In genomic region chr1:246170574-246171261, GRCh38 we compare ENCODE assay signal across 22 cellular contexts.
A peak's percentile ranks its signal among the peaks of the same experiment; 100 is the strongest.
DNase-seq lines count a peak whose midpoint lies in the region; ATAC-seq, FAIRE-seq and TF ChIP-seq lines count a peak whose summit lies in the region.
"Had no signal": no experiment of that assay in that cellular context is flagged by ENCODE, and none has a peak within 500 bp of the region (broad histone marks: within the 10 kb centered on the region; RNA-seq: fewer than 3 reads in every experiment).

No MANE protein-coding gene starts in this region.

- SMC1A ChIA-PET in GM12878 (lab: Charles Lee; ENCODE audit: uncharacterized antibody, unreplicated experiment), result interaction anchor here (0.5 kb wide), 1 partner anchor 13 kb away, joined by 3 read pairs; no protein-coding TSS in a partner anchor

- H3K27ac ChIP-seq in GM12878 (ENCODE audit: control insufficient read depth, insufficient read depth), result no peak overlapping the region
- H3K27ac ChIP-seq in left lung, result no peak overlapping the region
- H3K27ac ChIP-seq: foreskin keratinocyte, neutrophil, PC-9, sigmoid colon, upper lobe of right lung had no signal

- intact Hi-C loops in GM12878 (cut with micrococcal nuclease; ENCODE audit: unreplicated experiment), result no loop called here
- intact Hi-C loops in left lung (cut with DNase I), result no loop called here

- H3K9me3 ChIP-seq in GM12878 (replicated peaks; ENCODE audit: control insufficient read depth, insufficient read depth, low read length) (no peaks in the 10 kb centered on the region; the same call in 2 of the 3 replicates), left lung (no peaks in the 10 kb centered on the region)
- H3K9me3 ChIP-seq: BE2C, neutrophil, sigmoid colon, upper lobe of right lung had no signal

- TF ChIP-seq RAD21 in GM12878 (IDR thresholded peaks at IDR 0.05; ENCODE audit: insufficient read depth, low read depth, low read length), result no peak

- no peak overlapping the region for H3K4me2 ChIP-seq in GM12878 (ENCODE audit: control insufficient read depth, insufficient read depth)
- H3K4me2 ChIP-seq: GM23338, PC-9 had no signal

- POLR2A ChIA-PET in GM12878 (lab: Charles Lee), result no interaction called here

- no peak overlapping the region for H2AFZ ChIP-seq in GM12878 (ENCODE audit: control insufficient read depth, low read depth, low read length)
- H2AFZ ChIP-seq: GM23338, PC-9 had no signal

- no peak for TF ChIP-seq EP300 in GM12878 (IDR thresholded peaks at IDR 0.05; ENCODE audit: borderline replicate concordance in 1 of 2, control insufficient read depth in 1 of 2, low read depth in 2 of 2, low read length in 2 of 2)

- H3K4me1 ChIP-seq in GM12878 (ENCODE audit: control insufficient read depth, insufficient read depth, low read length) (peaks cover 3% of the 10 kb centered on the region; the same call in 1 of the 2 replicates), left lung (no peaks in the 10 kb centered on the region)
- H3K4me1 ChIP-seq: BE2C, sigmoid colon, upper lobe of right lung had no signal

- TF ChIP-seq CTCF in GM12878 (IDR thresholded peaks at IDR 0.05 in 2 of 3, conservative IDR thresholded peaks at IDR 0.05 in 1 of 3; ENCODE audit: control insufficient read depth in 2 of 3, extremely low read depth in 1 of 3, insufficient read depth in 1 of 3, low read depth in 3 of 3, low read length in 3 of 3) (no peak), left lung (IDR thresholded peaks at IDR 0.05) (no peak)

- CTCF ChIA-PET in GM12878 (lab: Yijun Ruan, JAX), result no interaction called here

- no peak overlapping the region for H3K9ac ChIP-seq in GM12878 (ENCODE audit: control insufficient read depth, insufficient read depth, low read length)

- H4K20me1 ChIP-seq in GM12878 (ENCODE audit: control insufficient read depth, insufficient read depth), result no peaks in the 10 kb centered on the region

- H3K79me2 ChIP-seq in GM12878 (ENCODE audit: control insufficient read depth, insufficient read depth, low read length), result no peaks in the 10 kb centered on the region

- H3K27me3 ChIP-seq in GM12878 (replicated peaks in 1 of 2; ENCODE audit: control insufficient read depth in 2 of 2, insufficient read depth in 2 of 2, low read length in 1 of 2), result no peaks in the 10 kb centered on the region
- H3K27me3 ChIP-seq in left lung, result no peaks in the 10 kb centered on the region
- H3K27me3 ChIP-seq: BE2C, foreskin keratinocyte, neutrophil, sigmoid colon, upper lobe of right lung had no signal

- H3K4me3 ChIP-seq in GM12878 (no peak overlapping the region), left lung (no peak overlapping the region)
- H3K4me3 ChIP-seq: GM23338, PC-9, sigmoid colon, upper lobe of right lung had no signal

- H3K36me3 ChIP-seq in GM12878 (ENCODE audit: control insufficient read depth in 2 of 2, insufficient read depth in 2 of 2, low read length in 1 of 2) (no peaks in the 10 kb centered on the region), left lung (no peaks in the 10 kb centered on the region)
- H3K36me3 ChIP-seq: BE2C, neutrophil, sigmoid colon, upper lobe of right lung had no signal

- WGBS in GM12878 (ENCODE audit: insufficient coverage, insufficient replicate concordance, low lambda C conversion rate, missing lambda C conversion rate), result 86% methylated on average over 8 of the region's 8 CpGs

- RAD21 ChIA-PET in GM12878 (lab: Charles Lee; ENCODE audit: unreplicated experiment), result no interaction called here

- DNase-seq in GM12878 (ENCODE audit: low read depth, low spot score), result no peak
- DNase-seq in occipital lobe (lab: John Stamatoyannopoulos, UW), result no peak
- DNase-seq in left lung, result no peak
- no peak for DNase-seq in ACHN
- DNase-seq: activated B cell treated with CpG ODN at 0.5 μM for 24 hours; BE2C; central memory CD4-positive, alpha-beta T cell; DND-41; endodermal cell; foreskin keratinocyte; immature natural killer cell; mesendoderm; NCI-H1436; PC-9; sigmoid colon; stimulated activated CD4-positive, alpha-beta T cell treated with anti-CD3 and anti-CD28 coated beads, Interleukin-4, amount 100 ng/mL, for 24 hours; upper lobe of right lung had no signal

- no peak for FAIRE-seq in GM12878 (lab: Jason Lieb, UNC)

- ATAC-seq in GM18867 (IDR thresholded peaks at IDR 0.05; ENCODE audit: unreplicated experiment) (peak; percentile 98), GM21515 (IDR thresholded peaks at IDR 0.05; ENCODE audit: unreplicated experiment) (peak; percentile 90), HG03095 (IDR thresholded peaks at IDR 0.05; ENCODE audit: unreplicated experiment) (peak; percentile 83), GM12878 (peak; percentile 86), left lung (no peak)
- ATAC-seq: foreskin keratinocyte, GM23338, upper lobe of right lung had no signal

- BruUV-seq in GM12878 (replicated peaks; lab: Mats Ljungman, UMichigan), result no TSS peak

- TF ChIP-seq POLR2A in GM12878 (IDR thresholded peaks at IDR 0.05; ENCODE audit: low read depth, low read length), result no peak

- in situ Hi-C loops in GM12878 (cut with MboI) (no loop called here), ACHN (cut with HindIII; ENCODE audit: low pct_ligation_motif_present, low pct_unique_long_range_greater_than_20kb, low sequenced_read_pairs) (no loop called here)

TF ChIP-seq in GM12878, 131 proteins besides CTCF, POLR2A, EP300 and RAD21:
- TF ChIP-seq ZNF24 (IDR thresholded peaks at IDR 0.05) (0 out of 2 replicates have a peak, but pooled peaks have one; percentile 51), SMARCA5 (IDR thresholded peaks at IDR 0.05) (no peak), RUNX3 (IDR thresholded peaks at IDR 0.05; ENCODE audit: low read length) (peak; percentile 70), GATAD2B (conservative IDR thresholded peaks at IDR 0.05; ENCODE audit: low read depth) (no peak)
TF ChIP-seq in GM12878: peak in this region for 2.
